In genomic region chr5:147805030-147805454, GRCh38 we compare ENCODE assay signal across 9 cellular contexts. TPM values are rescaled to one million over a fixed set of nuclear protein-coding genes. Genes with fewer than 3 reads are reported as not detected.
DNase-seq lines count a peak whose midpoint lies in the region; ATAC-seq and TF ChIP-seq lines count a peak whose summit lies in the region.
"Had no signal": no experiment of that assay in that cellular context is flagged by ENCODE, and none has a peak within 500 bp of the region (broad histone marks: within the 10 kb centered on the region; RNA-seq: fewer than 3 reads in every experiment).

No MANE protein-coding gene starts in this region.

- no peaks in the 10 kb centered on the region for H3K23me2 ChIP-seq in H9 (ENCODE audit: insufficient read length, low read depth, low read length, poor library complexity, severe bottlenecking)

- H3K14ac ChIP-seq in H9 (ENCODE audit: insufficient read depth, low read length), result no peak overlapping the region

- no peaks in the 10 kb centered on the region for H3K79me2 ChIP-seq in H9 (ENCODE audit: insufficient read depth, low read length)

- H2AK5ac ChIP-seq in H9 (ENCODE audit: insufficient read length, low read length), result no peak overlapping the region

- no peak overlapping the region for H2BK120ac ChIP-seq in H9 (ENCODE audit: low read depth, low read length, poor library complexity, severe bottlenecking)

- H3K4me1 ChIP-seq in tibial nerve, result peaks cover 0 to 12% (median 4%) of the 10 kb centered on the region in 4 donors
- H3K4me1 ChIP-seq in SJCRH30, result peaks cover 3% of the 10 kb centered on the region; the same call in 1 of the 2 replicates
- peaks cover 3% of the 10 kb centered on the region for H3K4me1 ChIP-seq in H9 (ENCODE audit: insufficient read depth, low read length)

- no peak for TF ChIP-seq POLR2A in tibial nerve (IDR thresholded peaks at IDR 0.05)

- H2BK12ac ChIP-seq in H9 (ENCODE audit: insufficient read length, low read depth, low read length), result no peak overlapping the region

- no peak overlapping the region for H4K8ac ChIP-seq in H9 (replicated peaks; ENCODE audit: insufficient read length, low read depth, low read length)

- no peak overlapping the region for H2BK5ac ChIP-seq in H9 (ENCODE audit: insufficient read length, low read length)

- H4K5ac ChIP-seq in H9 (ENCODE audit: insufficient read length, low read depth, low read length), result no peak overlapping the region

- DNase-seq in GDM1 (lab: John Stamatoyannopoulos, UW) (peak; percentile 43), tibial nerve (ENCODE audit: low spot score in 2 of 2) (no peak), epidermal melanocyte (ENCODE audit: insufficient read length, low spot score) (no peak), SJCRH30 (no peak), H9 (no peak)

- H3K9ac ChIP-seq in H9 (ENCODE audit: extremely low read depth, insufficient read length, low read length), result no peak overlapping the region

- H3K4me1 Mint-ChIP-seq in activated T-helper 17 cell treated with anti-CD3 and anti-CD28 coated beads, Interleukin-2, amount 50 U/mL, for 72 hours, result no peaks in the 10 kb centered on the region
- H3K4me1 Mint-ChIP-seq in H9, result peaks cover 3 to 7% of the 10 kb centered on the region in 2 experiments; a peak in 1 of 4 replicates

- H3K27me3 ChIP-seq in tibial nerve (no peaks in the 10 kb centered on the region), SJCRH30 (no peaks in the 10 kb centered on the region), H9 (ENCODE audit: insufficient read depth, low read length) (no peaks in the 10 kb centered on the region)

- TF ChIP-seq CTCF in tibial nerve (IDR thresholded peaks at IDR 0.05) (no peak), H9 (conservative IDR thresholded peaks at IDR 0.05) (no peak)

- no peak overlapping the region for H2AFZ ChIP-seq in H9 (ENCODE audit: low read length)

- ATAC-seq in GM19467 (IDR thresholded peaks at IDR 0.05; ENCODE audit: unreplicated experiment) (peak; percentile 85), HG03520 (IDR thresholded peaks at IDR 0.05; ENCODE audit: unreplicated experiment) (peak; percentile 89)
- peak; percentile 59 for ATAC-seq in activated T-helper 17 cell treated with anti-CD3 and anti-CD28 coated beads, Interleukin-2, amount 50 U/mL, for 72 hours (replicated peaks)

- H3K4me2 ChIP-seq in H9 (ENCODE audit: insufficient read depth, insufficient read length, low read length), result no peak overlapping the region

- no peak overlapping the region for H3K56ac ChIP-seq in H9 (ENCODE audit: insufficient read length, low read depth, low read length)

- H3K36me3 ChIP-seq in tibial nerve (no peaks in the 10 kb centered on the region), SJCRH30 (no peaks in the 10 kb centered on the region)

- TF ChIP-seq EP300 in tibial nerve (IDR thresholded peaks at IDR 0.05), result peak; percentile 31 to 79

- no peaks in the 10 kb centered on the region for H3K36me3 Mint-ChIP-seq in activated T-helper 17 cell treated with anti-CD3 and anti-CD28 coated beads, Interleukin-2, amount 50 U/mL, for 72 hours (ENCODE audit: low read depth)
- no peaks in the 10 kb centered on the region for H3K36me3 Mint-ChIP-seq in H9 (ENCODE audit: insufficient read depth in 1 of 3, low read depth in 3 of 3)
- H3K36me3 Mint-ChIP-seq: activated naive CD4-positive, alpha-beta T cell treated with anti-CD3 and anti-CD28 coated beads, Interleukin-2, amount 50 U/mL, for 72 hours had no signal

- no peaks in the 10 kb centered on the region for H3K79me1 ChIP-seq in H9 (ENCODE audit: insufficient read depth, low read depth, low read length, poor library complexity, severe bottlenecking)

- H2BK20ac ChIP-seq in H9 (ENCODE audit: low read depth, low read length, poor library complexity, severe bottlenecking), result no peak overlapping the region

- WGBS in tibial nerve, 2 donors, result 61 to 67% methylated on average over 6 of the region's 6 CpGs
- no CpG with 5 or more reads among the region's 6 CpGs for WGBS in H9 (ENCODE audit: extremely low coverage, insufficient read length, low lambda C conversion rate)

- H2BK15ac ChIP-seq in H9 (ENCODE audit: low read depth, low read length), result no peak overlapping the region

- H4K20me1 ChIP-seq in H9 (ENCODE audit: control insufficient read depth, insufficient read depth, insufficient read length), result no peaks in the 10 kb centered on the region

- H3K9me3 ChIP-seq in tibial nerve (no peaks in the 10 kb centered on the region), SJCRH30 (replicated peaks) (0 out of 2 replicates have a peak, but pooled peaks cover 3% of the 10 kb centered on the region), H9 (ENCODE audit: control insufficient read depth, low read depth, low read length) (no peaks in the 10 kb centered on the region)

- H3K4me3 Mint-ChIP-seq in activated T-helper 17 cell treated with anti-CD3 and anti-CD28 coated beads, Interleukin-2, amount 50 U/mL, for 72 hours, result no peak overlapping the region
- H3K4me3 Mint-ChIP-seq in H9, result no peak overlapping the region

- no peak overlapping the region for H3K27ac Mint-ChIP-seq in activated T-helper 17 cell treated with anti-CD3 and anti-CD28 coated beads, Interleukin-2, amount 50 U/mL, for 72 hours
- H3K27ac Mint-ChIP-seq in H9, result no peak overlapping the region
- H3K27ac Mint-ChIP-seq: activated naive CD4-positive, alpha-beta T cell treated with anti-CD3 and anti-CD28 coated beads, Interleukin-2, amount 50 U/mL, for 72 hours had no signal

- no peak overlapping the region for H3K4ac ChIP-seq in H9 (ENCODE audit: low read depth, low read length)

- H3K27me3 Mint-ChIP-seq in activated T-helper 17 cell treated with anti-CD3 and anti-CD28 coated beads, Interleukin-2, amount 50 U/mL, for 72 hours, result peaks cover 6% of the 10 kb centered on the region
- peaks cover 2% of the 10 kb centered on the region; the same call in 1 of the 2 replicates for H3K27me3 Mint-ChIP-seq in H9 (ENCODE audit: low read depth)

- no peak overlapping the region for H3K18ac ChIP-seq in H9 (ENCODE audit: insufficient read length, low read depth, low read length)

- H3K4me3 ChIP-seq in tibial nerve, result no peak overlapping the region
- H3K4me3 ChIP-seq in SJCRH30, result no peak overlapping the region

- H3K27ac ChIP-seq in tibial nerve, result no peak overlapping the region
- H3K27ac ChIP-seq in SJCRH30, result no peak overlapping the region
- H3K27ac ChIP-seq in H9 (ENCODE audit: insufficient read length, low read depth, low read length), result no peak overlapping the region

- no peak overlapping the region for H3T11ph ChIP-seq in H9 (ENCODE audit: low read length)

- H3K9me3 Mint-ChIP-seq in activated T-helper 17 cell treated with anti-CD3 and anti-CD28 coated beads, Interleukin-2, amount 50 U/mL, for 72 hours, result no peaks in the 10 kb centered on the region
- no peaks in the 10 kb centered on the region for H3K9me3 Mint-ChIP-seq in H9
- H3K9me3 Mint-ChIP-seq: activated naive CD4-positive, alpha-beta T cell treated with anti-CD3 and anti-CD28 coated beads, Interleukin-2, amount 50 U/mL, for 72 hours had no signal

- H4K91ac ChIP-seq in H9 (ENCODE audit: insufficient read length, low read depth, low read length), result no peak overlapping the region

- H3K23ac ChIP-seq in H9 (ENCODE audit: insufficient read length, low read depth, low read length), result no peak overlapping the region

RNA-seq across cellular contexts. Expression of gene JAKMIP2, which starts 22.5 kb away (rescaled TPM):
- 1 to 10 TPM; 2.4 to 4.3 TPM for total RNA-seq in activated T-helper 17 cell treated with anti-CD3 and anti-CD28 coated beads, Interleukin-2, amount 50 U/mL, for 72 hours
- total RNA-seq in tibial nerve, result 10 to 100 TPM in 3 of 4 donors, 1 to 10 TPM in 1; 7.2 to 22.7 (median 13.5) TPM
- total RNA-seq in SJCRH30 (2014; rRNA removed; shearing (Covaris generic)), result 83.8 and 88.6 TPM in 2 replicates
- total RNA-seq in H9 (2021), result 5.4 and 6.4 TPM in 2 replicates

RNA-seq across cellular contexts. Expression of gene SPINK1, which starts 26.4 kb away (rescaled TPM):
- total RNA-seq in activated T-helper 17 cell treated with anti-CD3 and anti-CD28 coated beads, Interleukin-2, amount 50 U/mL, for 72 hours, result not detected
- total RNA-seq in tibial nerve, result 10 to 100 TPM in 1 of 4 donors, under 1 TPM in 1, not detected in 2; 0.44 to 10.2 TPM
- not detected in 2 replicates for total RNA-seq in SJCRH30 (2014; rRNA removed; shearing (Covaris generic))
- 2.0 and 3.1 TPM in 2 replicates for total RNA-seq in H9 (2021)
- total RNA-seq: activated naive CD4-positive, alpha-beta T cell treated with anti-CD3 and anti-CD28 coated beads, Interleukin-2, amount 50 U/mL, for 72 hours had no signal
